Comparison of ENCODE assay signal across 13 cellular contexts in the genomic region with DNA sequence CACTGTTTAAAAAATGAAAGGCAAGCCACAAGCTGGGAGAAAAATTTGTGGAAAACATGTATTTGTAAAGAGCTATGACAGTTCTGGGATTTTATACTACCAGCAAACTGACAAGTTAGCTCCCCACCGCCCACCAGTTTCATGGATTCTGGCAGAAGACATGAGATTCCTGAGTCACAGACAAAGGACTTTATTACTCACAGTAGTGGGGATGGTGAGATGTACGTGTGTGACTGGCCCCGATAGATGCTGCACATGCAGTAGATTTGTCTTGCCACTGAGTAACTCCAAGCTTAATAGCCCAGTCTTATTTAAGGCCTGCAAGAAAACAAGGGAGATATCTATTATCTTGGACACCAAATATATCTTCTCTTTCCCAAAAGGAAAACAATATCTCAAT.
DNase-seq lines count a peak whose midpoint lies in the region; ATAC-seq lines count a peak whose summit lies in the region.
"Had no signal": no experiment of that assay in that cellular context is flagged by ENCODE, and none has a peak within 500 bp of the region (broad histone marks: within the 10 kb centered on the region; RNA-seq: fewer than 3 reads in every experiment).

No MANE protein-coding gene starts in this region.

- ATAC-seq in HG03439 (IDR thresholded peaks at IDR 0.05; ENCODE audit: unreplicated experiment) (no peak), GM18873 (IDR thresholded peaks at IDR 0.05; ENCODE audit: low FRiP score, unreplicated experiment) (no peak), GM21529 (IDR thresholded peaks at IDR 0.05; ENCODE audit: unreplicated experiment) (no peak)

- DNase-seq in A172 (ENCODE audit: low spot score), result peak; percentile 37
- peak; percentile 96 for DNase-seq in GM23248
- peak; percentile 70 for DNase-seq in astrocyte of the hippocampus (ENCODE audit: low read depth, low spot score)
- DNase-seq in hepatic stellate cell (ENCODE audit: low spot score), result peak; percentile 37
- no peak for DNase-seq in cerebellar cortex (ENCODE audit: low spot score)
- DNase-seq: activated naive CD4-positive, alpha-beta T cell treated with anti-CD3 and anti-CD28 coated beads for 36 hours; midbrain; NCI-H1436 treated with DMSO at 0.1 percent for 48 hours; NCI-H510A; upper lobe of left lung had no signal

- no peaks in the 10 kb centered on the region for H3K79me2 ChIP-seq in GM23248 (ENCODE audit: insufficient read depth)

- no peak overlapping the region for H2AFZ ChIP-seq in GM23248

- 0 out of 2 replicates have a peak overlapping the region, but pooled peaks have one; percentile 30 for H3K9ac ChIP-seq in GM23248

- H3K27ac ChIP-seq in GM23248, result peak overlapping the region; percentile 45
- H3K27ac ChIP-seq: upper lobe of left lung had no signal

- in situ Hi-C loops in GM23248 (cut with MboI), result no loop called here

- H3F3A ChIP-seq in GM23248 (ENCODE audit: insufficient read depth), result peaks cover 22% of the 10 kb centered on the region

- H3K9me3 ChIP-seq in GM23248 (ENCODE audit: low read depth), result peaks cover 4% of the 10 kb centered on the region
- H3K9me3 ChIP-seq: upper lobe of left lung had no signal

- 0 to 4% methylated on average over 3 of the region's 3 CpGs for WGBS in GM23248 (ENCODE audit: low coverage in 1 of 2, low lambda C conversion rate in 2 of 2, missing lambda C conversion rate in 2 of 2), 2 experiments

- H3K9me2 ChIP-seq in GM23248 (ENCODE audit: insufficient read depth), result no peaks in the 10 kb centered on the region

- H3K36me3 ChIP-seq in GM23248 (ENCODE audit: low read depth), result no peaks in the 10 kb centered on the region
- H3K36me3 ChIP-seq: upper lobe of left lung had no signal

- peaks cover 20% of the 10 kb centered on the region for H3K4me1 ChIP-seq in GM23248 (ENCODE audit: insufficient read depth)
- H3K4me1 ChIP-seq: upper lobe of left lung had no signal

- no peaks in the 10 kb centered on the region for H3K27me3 ChIP-seq in GM23248 (replicated peaks; ENCODE audit: insufficient read depth)
- H3K27me3 ChIP-seq: upper lobe of left lung had no signal

- H4K20me1 ChIP-seq in GM23248 (ENCODE audit: insufficient read depth), result no peaks in the 10 kb centered on the region

- H3K4me2 ChIP-seq in GM23248 (ENCODE audit: unreplicated experiment), result peak overlapping the region; percentile 70

- peak overlapping the region; percentile 32; the same call in 1 of the 2 replicates for H3K4me3 ChIP-seq in GM23248
- H3K4me3 ChIP-seq: upper lobe of left lung had no signal
